In genomic region chr15:99312228-99312627, GRCh38 we compare ENCODE assay signal across 6 cellular contexts.
"Had no signal": no experiment of that assay in that cellular context is flagged by ENCODE, and none has a peak within 500 bp of the region (broad histone marks: within the 10 kb centered on the region; RNA-seq: fewer than 3 reads in every experiment).

No MANE protein-coding gene starts in this region.

- FAIRE-seq: HepG2, HTR-8/SVneo had no signal

- DNase-seq: IMR-90, KBM-7, KG1 had no signal

- H3K27ac ChIP-seq: HL-60 had no signal

- ATAC-seq: HepG2 had no signal
